Comparison of ENCODE assay signal across 1 cellular context in genomic region chr17:28865946-28866752, GRCh38.
TF ChIP-seq lines count a peak whose summit lies in the region.

No MANE protein-coding gene starts in this region.

TF ChIP-seq in K562, 482 proteins besides CTCF, POLR2A, EP300 and RAD21 (continued from another document and continues in another):
- TF ChIP-seq AFF1 (IDR thresholded peaks at IDR 0.05; ENCODE audit: low read depth in 1 of 2, partially characterized antibody in 2 of 2), result no peak
- TF ChIP-seq NCOA2 (IDR thresholded peaks at IDR 0.05; ENCODE audit: partially characterized antibody in 2 of 2), result no peak
- TF ChIP-seq HBP1 (CRISPR knock-in tag; IDR thresholded peaks at IDR 0.05), result no peak
- 0 out of 2 replicates have a peak, but pooled peaks have one; percentile 26 for TF ChIP-seq STAT6 (CRISPR knock-in tag; IDR thresholded peaks at IDR 0.05)
- no peak for TF ChIP-seq RBFOX2 (IDR thresholded peaks at IDR 0.05; ENCODE audit: low read depth, low read length)
- TF ChIP-seq MECOM (CRISPR knock-in tag; IDR thresholded peaks at IDR 0.05), result peak; percentile 42; the same call in 1 of the 2 replicates
- no peak for TF ChIP-seq PHB (CRISPR knock-in tag; IDR thresholded peaks at IDR 0.05)
- TF ChIP-seq IRF2 (CRISPR knock-in tag; IDR thresholded peaks at IDR 0.05), result no peak
- 0 out of 2 replicates have a peak, but pooled peaks have one; percentile 1 for TF ChIP-seq ZNF717 (CRISPR knock-in tag; IDR thresholded peaks at IDR 0.05)
- no peak for TF ChIP-seq PCBP1 (IDR thresholded peaks at IDR 0.05; ENCODE audit: low read depth, low read length, poor library complexity, severe bottlenecking)
- TF ChIP-seq NR2C1 (IDR thresholded peaks at IDR 0.05), result peak; percentile 10; the same call in 1 of the 2 replicates
- TF ChIP-seq NR2C1 (tag; IDR thresholded peaks at IDR 0.05), result no peak
- TF ChIP-seq STAT5A (IDR thresholded peaks at IDR 0.05; ENCODE audit: borderline replicate concordance, low read length), result no peak
- no peak for TF ChIP-seq DNMT1 (IDR thresholded peaks at IDR 0.05)
- TF ChIP-seq TAL1 (IDR thresholded peaks at IDR 0.05), result no peak
- TF ChIP-seq ZC3H11A (IDR thresholded peaks at IDR 0.05; ENCODE audit: low read depth, low read length), result no peak
- TF ChIP-seq MYBL2 (IDR thresholded peaks at IDR 0.05; ENCODE audit: low read depth), result no peak
- TF ChIP-seq MYBL2 (CRISPR knock-in tag; IDR thresholded peaks at IDR 0.05; ENCODE audit: borderline replicate concordance), result no peak
- TF ChIP-seq ZNF23 (CRISPR knock-in tag; IDR thresholded peaks at IDR 0.05), result no peak
- no peak for TF ChIP-seq ZNF280B (CRISPR knock-in tag; IDR thresholded peaks at IDR 0.05)
- no peak for TF ChIP-seq NFYB (IDR thresholded peaks at IDR 0.05; ENCODE audit: extremely low read depth, insufficient read length)
- TF ChIP-seq ZNF655 (CRISPR knock-in tag; IDR thresholded peaks at IDR 0.05), result no peak
- 0 out of 2 replicates have a peak, but pooled peaks have one; percentile 13 for TF ChIP-seq ZKSCAN8 (CRISPR knock-in tag; IDR thresholded peaks at IDR 0.05)
- TF ChIP-seq CBX3 (IDR thresholded peaks at IDR 0.05; ENCODE audit: borderline replicate concordance in 1 of 2, low read length in 2 of 2), result no peak
- TF ChIP-seq ZNF316 (IDR thresholded peaks at IDR 0.05), result no peak
- no peak for TF ChIP-seq HNRNPUL1 (IDR thresholded peaks at IDR 0.05; ENCODE audit: low read length)
- TF ChIP-seq ZNF77 (CRISPR knock-in tag; IDR thresholded peaks at IDR 0.05), result no peak
- TF ChIP-seq ZNF232 (CRISPR knock-in tag; IDR thresholded peaks at IDR 0.05), result no peak
- 0 out of 2 replicates have a peak, but pooled peaks have one; percentile 3 for TF ChIP-seq CREB3 (tag; conservative IDR thresholded peaks at IDR 0.05; ENCODE audit: low read depth)
- TF ChIP-seq TCF7L2 (IDR thresholded peaks at IDR 0.05; ENCODE audit: low read depth, low read length), result no peak
- no peak for TF ChIP-seq KAT8 (IDR thresholded peaks at IDR 0.05; ENCODE audit: low read depth)
- TF ChIP-seq ERF (CRISPR knock-in tag; IDR thresholded peaks at IDR 0.05), result no peak
- TF ChIP-seq ZNF324 (CRISPR knock-in tag; IDR thresholded peaks at IDR 0.05), result no peak
- no peak for TF ChIP-seq WHSC1 (IDR thresholded peaks at IDR 0.05; ENCODE audit: low read length)
- TF ChIP-seq MCM5 (IDR thresholded peaks at IDR 0.05; ENCODE audit: low read depth), result no peak
- TF ChIP-seq HINFP (tag; conservative IDR thresholded peaks at IDR 0.05; ENCODE audit: low read depth), result no peak
- no peak for TF ChIP-seq PRDM10 (IDR thresholded peaks at IDR 0.05; ENCODE audit: partially characterized antibody)
- TF ChIP-seq PHB2 (IDR thresholded peaks at IDR 0.05; ENCODE audit: low read depth), result 0 out of 2 replicates have a peak, but pooled peaks have one; percentile 23
- TF ChIP-seq UBTF (IDR thresholded peaks at IDR 0.05; ENCODE audit: borderline replicate concordance in 1 of 2, low read depth in 2 of 2, low read length in 2 of 2), result 0 out of 4 replicates have a peak, but pooled peaks of 1 of the 2 experiments have one; percentile 28
- peak; percentile 76; the same call in 1 of the 2 replicates for TF ChIP-seq SMARCA5 (IDR thresholded peaks at IDR 0.05)
